16 cellular contexts compared by ENCODE assay signal in genomic region chr14:56274556-56274955, GRCh38.
"Had no signal": no experiment of that assay in that cellular context is flagged by ENCODE, and none has a peak within 500 bp of the region (broad histone marks: within the 10 kb centered on the region; RNA-seq: fewer than 3 reads in every experiment).

No MANE protein-coding gene starts in this region.

- H3K27ac ChIP-seq: esophagus muscularis mucosa, right atrium auricular region, vagina had no signal

- H3K27me3 ChIP-seq: esophagus muscularis mucosa, heart right ventricle, right atrium auricular region, transverse colon, vagina had no signal

- H3K36me3 ChIP-seq: esophagus muscularis mucosa, heart right ventricle, right atrium auricular region, transverse colon, vagina had no signal

- H3K4me3 ChIP-seq: esophagus muscularis mucosa, heart right ventricle, right atrium auricular region, transverse colon, vagina had no signal

- ATAC-seq: activated CD8-positive, alpha-beta T cell treated with anti-CD3 and anti-CD28 coated beads for 36 hours; activated T-cell treated with anti-CD3 and anti-CD28 coated beads, Interleukin-2, amount 50 U/mL, for 4 hours; stimulated activated naive CD8-positive, alpha-beta T cell treated with anti-CD3 and anti-CD28 coated beads, Interleukin-15, Interleukin-2, amounts not matched to agents 100 U/mL and 50 U/mL, for 24 hours had no signal

- DNase-seq: activated B cell treated with CpG ODN at 0.5 μM for 24 hours; activated CD4-positive, alpha-beta T cell treated with anti-CD3 and anti-CD28 coated beads for 48 hours; activated CD8-positive, alpha-beta T cell treated with anti-CD3 and anti-CD28 coated beads for 36 hours; activated naive CD4-positive, alpha-beta T cell treated with anti-CD3 and anti-CD28 coated beads for 36 hours; activated T-cell treated with anti-CD3 and anti-CD28 coated beads, Interleukin-2, amount 50 U/mL, for 4 hours; anterior cingulate cortex; cortex of kidney; effector CD4-positive, alpha-beta T cell; heart right ventricle; occipital lobe; stimulated activated CD4-positive, alpha-beta T cell treated with anti-CD3 and anti-CD28 coated beads, Interleukin-2, amount 100 ng/mL, for 24 hours; stimulated activated naive CD8-positive, alpha-beta T cell treated with anti-CD3 and anti-CD28 coated beads, Interleukin-15, Interleukin-2, amounts not matched to agents 100 U/mL and 50 U/mL, for 24 hours; transverse colon had no signal

- H3K4me1 ChIP-seq: right atrium auricular region, vagina had no signal

- H3K9me3 ChIP-seq: esophagus muscularis mucosa, heart right ventricle, right atrium auricular region, transverse colon, vagina had no signal
